In the genomic region with DNA sequence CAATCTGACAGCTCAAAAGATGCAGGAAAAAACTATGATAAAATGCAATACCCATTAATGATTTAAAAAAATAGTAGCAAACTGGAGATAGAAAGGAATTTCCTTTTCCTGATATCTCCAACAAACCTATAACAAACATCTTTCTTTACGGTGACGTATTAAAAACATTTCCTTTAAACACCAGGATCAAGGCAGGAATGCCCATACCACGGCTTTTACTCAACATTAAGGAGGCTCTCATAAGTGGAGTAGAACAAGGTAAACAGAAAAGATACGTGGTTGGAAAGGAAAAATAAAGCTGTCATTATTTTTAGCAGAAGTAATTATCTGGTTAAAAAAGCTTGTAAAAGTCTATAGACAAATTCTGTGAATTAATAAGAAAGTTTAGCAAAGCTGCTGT, we compare ENCODE assay signal across 23 cellular contexts.
"Had no signal": no experiment of that assay in that cellular context is flagged by ENCODE, and none has a peak within 500 bp of the region (broad histone marks: within the 10 kb centered on the region; RNA-seq: fewer than 3 reads in every experiment).

No MANE protein-coding gene starts in this region.

- H3K4me1 ChIP-seq: neural progenitor cell, parathyroid adenoma, right lobe of liver, stomach, thyroid gland had no signal

- DNase-seq: effector CD8-positive, alpha-beta T cell; endodermal cell; foreskin melanocyte; hypothalamus; immature natural killer cell; kidney; mesendoderm; midbrain; naive thymus-derived CD4-positive, alpha-beta T cell; right lobe of liver; small intestine; stimulated activated CD4-positive, alpha-beta T cell treated with anti-CD3 and anti-CD28 coated beads, Interleukin-12 subunit alpha, Interleukin-12 subunit beta, amount 100 ng/mL, for 4 hours; stimulated activated CD4-positive, alpha-beta T cell treated with anti-CD3 and anti-CD28 coated beads, Interleukin-1b, Interleukin-23, amount 100 ng/mL, for 48 hours; stimulated activated CD4-positive, alpha-beta T cell treated with anti-CD3 and anti-CD28 coated beads, Interleukin-4, amount 100 ng/mL, for 1 hour; stimulated activated naive CD4-positive, alpha-beta T cell treated with Interleukin-2 at 50 U/mL for 16 hours; stomach; thyroid gland had no signal

- H3K79me2 ChIP-seq: parathyroid adenoma had no signal

- H3K4me3 ChIP-seq: neural progenitor cell, right lobe of liver, stomach, thyroid gland had no signal

- H3K27ac ChIP-seq: neural progenitor cell, parathyroid adenoma, right lobe of liver, stomach, thyroid gland had no signal

- FAIRE-seq: colon, kidney, small intestine had no signal

- H2AFZ ChIP-seq: neural progenitor cell, parathyroid adenoma had no signal

- H3K9ac ChIP-seq: neural progenitor cell, parathyroid adenoma had no signal

- H3K9me3 ChIP-seq: stomach, thyroid gland had no signal

- H3K4me2 ChIP-seq: neural progenitor cell had no signal

- H3K36me3 ChIP-seq: neural progenitor cell, right lobe of liver, thyroid gland had no signal

- H3K27me3 ChIP-seq: neural progenitor cell, right lobe of liver, stomach, thyroid gland had no signal

- ATAC-seq: esophagus mucosa; left lobe of liver; naive thymus-derived CD4-positive, alpha-beta T cell; right lobe of liver; stimulated activated effector memory CD8-positive, alpha-beta T cell treated with anti-CD3 and anti-CD28 coated beads, Interleukin-12 subunit alpha, Interleukin-12 subunit beta, amount 100 ng/mL, for 72 hours had no signal
